Comparison of ENCODE assay signal across 8 cellular contexts in the genomic region with DNA sequence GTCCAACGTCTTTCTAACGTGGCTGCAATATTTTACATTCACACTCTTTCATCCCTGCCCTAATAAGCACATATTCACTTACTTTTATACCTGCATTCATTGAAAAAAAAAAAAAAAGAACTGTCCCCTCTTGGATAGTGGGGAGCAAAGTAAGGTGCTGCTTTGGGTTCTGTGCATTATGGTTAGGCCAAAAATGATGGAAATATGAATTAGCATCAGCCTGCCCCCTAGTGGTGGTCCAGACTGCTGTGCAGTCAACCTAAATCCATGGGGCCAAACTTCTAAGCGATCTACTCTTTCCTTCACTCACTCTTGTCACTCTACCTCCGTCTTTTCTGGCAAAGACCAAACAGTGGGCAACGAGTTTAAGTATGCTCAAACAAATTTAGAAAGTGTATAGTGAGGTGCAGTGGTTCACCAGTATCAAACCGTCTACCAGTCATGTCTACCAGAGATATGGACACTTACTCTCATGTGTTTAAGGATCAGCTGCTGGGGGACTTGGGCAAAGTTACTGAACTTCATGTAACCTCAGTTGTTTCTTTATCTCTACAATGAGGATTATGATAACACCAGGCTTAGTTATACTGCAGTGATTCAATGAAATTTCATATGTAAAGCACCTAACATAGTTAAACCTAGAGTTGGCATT.
A peak's percentile ranks its signal among the peaks of the same experiment; 100 is the strongest.
DNase-seq lines count a peak whose midpoint lies in the region; ATAC-seq and TF ChIP-seq lines count a peak whose summit lies in the region.

No MANE protein-coding gene starts in this region.

- WGBS in mesendoderm (ENCODE audit: extremely low coverage, insufficient coverage, low lambda C conversion rate), result no CpG with 5 or more reads among the region's 6 CpGs

- no peak overlapping the region for H3K18ac ChIP-seq in mesendoderm (ENCODE audit: low read length)

- H3K27me3 Mint-ChIP-seq in CD14-positive monocyte (ENCODE audit: low read depth in 3 of 3), result peaks cover 0 to 2% (median 0%) of the 10 kb centered on the region in 3 donors

- peak; percentile 65 for ATAC-seq in GM18520 (IDR thresholded peaks at IDR 0.05; ENCODE audit: unreplicated experiment)
- ATAC-seq in HG02970 (IDR thresholded peaks at IDR 0.05; ENCODE audit: low FRiP score, unreplicated experiment), result peak; percentile 54

- no peak overlapping the region for H3K23ac ChIP-seq in mesendoderm (ENCODE audit: low read length)

- no peak overlapping the region for H4K8ac ChIP-seq in mesendoderm (ENCODE audit: low read depth, low read length)

- no peak overlapping the region for H3K27ac Mint-ChIP-seq in CD14-positive monocyte

- no peak overlapping the region for H3K56ac ChIP-seq in mesendoderm (ENCODE audit: low read length)

- H3K4ac ChIP-seq in mesendoderm (ENCODE audit: low read depth, low read length), result no peak overlapping the region

- no peaks in the 10 kb centered on the region for H3K79me2 ChIP-seq in mesendoderm (ENCODE audit: control insufficient read depth, insufficient read depth, low read length)

- no peak overlapping the region for H2BK120ac ChIP-seq in mesendoderm (ENCODE audit: low read depth, low read length)

- H3K27ac ChIP-seq in breast epithelium (no peak overlapping the region), mesendoderm (ENCODE audit: low read depth, low read length) (no peak overlapping the region), uterus (no peak overlapping the region)

- intact Hi-C loops in CD14-positive monocyte (cut with micrococcal nuclease) (loop anchor here (5.0 to 10.0 kb wide), 4 partner anchors 585 to 1572 kb away; no protein-coding TSS in a partner anchor), breast epithelium (cut with DNase I; ENCODE audit: low total_unique reads) (no loop called here), uterus (cut with DNase I; ENCODE audit: low total_unique reads) (no loop called here)

- H3K9me3 ChIP-seq in breast epithelium, result no peaks in the 10 kb centered on the region
- H3K9me3 ChIP-seq in uterus, result no peaks in the 10 kb centered on the region

- no peak for DNase-seq in CD14-positive monocyte (ENCODE audit: low spot score)
- peak; percentile 58 for DNase-seq in NCI-H69 (lab: John Stamatoyannopoulos, UW)
- no peak for DNase-seq in breast epithelium (ENCODE audit: low spot score in 2 of 2)
- DNase-seq in mesendoderm, result peak; percentile 30
- no peak for DNase-seq in uterus
- DNase-seq in T-helper 9 cell, result no peak

- H2BK5ac ChIP-seq in mesendoderm (ENCODE audit: low read length), result no peak overlapping the region

- H3K9ac ChIP-seq in mesendoderm (ENCODE audit: low read length), result no peak overlapping the region

- H3K4me3 ChIP-seq in breast epithelium, result no peak overlapping the region
- no peak overlapping the region for H3K4me3 ChIP-seq in mesendoderm (ENCODE audit: low read length)
- H3K4me3 ChIP-seq in uterus, result no peak overlapping the region

- H3K4me1 ChIP-seq in breast epithelium (no peaks in the 10 kb centered on the region), mesendoderm (ENCODE audit: control insufficient read depth, low read depth, low read length) (no peaks in the 10 kb centered on the region), uterus (no peaks in the 10 kb centered on the region)

- no peak overlapping the region for H3K4me3 Mint-ChIP-seq in CD14-positive monocyte

- no peaks in the 10 kb centered on the region for H3K36me3 ChIP-seq in breast epithelium
- no peaks in the 10 kb centered on the region for H3K36me3 ChIP-seq in mesendoderm (ENCODE audit: control insufficient read depth, insufficient read depth, low read length)
- no peaks in the 10 kb centered on the region for H3K36me3 ChIP-seq in uterus

- H3K4me2 ChIP-seq in mesendoderm (ENCODE audit: low read length), result no peak overlapping the region

- H3K36me3 Mint-ChIP-seq in CD14-positive monocyte, result no peaks in the 10 kb centered on the region

- H3K27me3 ChIP-seq in breast epithelium (no peaks in the 10 kb centered on the region), mesendoderm (ENCODE audit: insufficient read depth, low read length, poor library complexity) (no peaks in the 10 kb centered on the region), uterus (no peaks in the 10 kb centered on the region)

- H2AK5ac ChIP-seq in mesendoderm (ENCODE audit: low read length), result no peak overlapping the region

- no peaks in the 10 kb centered on the region for H3K79me1 ChIP-seq in mesendoderm (ENCODE audit: low read length)

- no peaks in the 10 kb centered on the region for H3K4me1 Mint-ChIP-seq in CD14-positive monocyte

- peaks cover 0 to 1% (median 0%) of the 10 kb centered on the region in 7 donors for H3K9me3 Mint-ChIP-seq in CD14-positive monocyte

- TF ChIP-seq POLR2A in breast epithelium (IDR thresholded peaks at IDR 0.05), result no peak
- no peak for TF ChIP-seq POLR2A in uterus (IDR thresholded peaks at IDR 0.05)

- TF ChIP-seq CTCF in CD14-positive monocyte (IDR thresholded peaks at IDR 0.05) (peak; percentile 79), breast epithelium (IDR thresholded peaks at IDR 0.05) (peak in 2 of 3 donors; percentile 56 to 59), uterus (IDR thresholded peaks at IDR 0.05) (peak; percentile 22 to 45 (median 23))

- H2BK15ac ChIP-seq in mesendoderm (replicated peaks; ENCODE audit: low read depth), result no peak overlapping the region

- H4K5ac ChIP-seq in mesendoderm (ENCODE audit: low read length), result no peak overlapping the region

Comparison
In these comparisons a context has a peak if more than half of its experiments do, and no peak if none do; other contexts are left out.
1. DNase-seq: peak in NCI-H69 (single experiment) and mesendoderm (single experiment); none in CD14-positive monocyte (single experiment), breast epithelium (0 of 2), uterus (0 of 2) and T-helper 9 cell (single experiment).
2. CTCF ChIP-seq: peak in every context shown above with its lines; median percentile 79 in CD14-positive monocyte; 58 in breast epithelium; 23 in uterus.
3. intact Hi-C loops: an anchor here in CD14-positive monocyte (5.0 to 10.0 kb wide); none called in breast epithelium and uterus.